Comparison of ENCODE assay signal across 1 cellular context in the genomic region with DNA sequence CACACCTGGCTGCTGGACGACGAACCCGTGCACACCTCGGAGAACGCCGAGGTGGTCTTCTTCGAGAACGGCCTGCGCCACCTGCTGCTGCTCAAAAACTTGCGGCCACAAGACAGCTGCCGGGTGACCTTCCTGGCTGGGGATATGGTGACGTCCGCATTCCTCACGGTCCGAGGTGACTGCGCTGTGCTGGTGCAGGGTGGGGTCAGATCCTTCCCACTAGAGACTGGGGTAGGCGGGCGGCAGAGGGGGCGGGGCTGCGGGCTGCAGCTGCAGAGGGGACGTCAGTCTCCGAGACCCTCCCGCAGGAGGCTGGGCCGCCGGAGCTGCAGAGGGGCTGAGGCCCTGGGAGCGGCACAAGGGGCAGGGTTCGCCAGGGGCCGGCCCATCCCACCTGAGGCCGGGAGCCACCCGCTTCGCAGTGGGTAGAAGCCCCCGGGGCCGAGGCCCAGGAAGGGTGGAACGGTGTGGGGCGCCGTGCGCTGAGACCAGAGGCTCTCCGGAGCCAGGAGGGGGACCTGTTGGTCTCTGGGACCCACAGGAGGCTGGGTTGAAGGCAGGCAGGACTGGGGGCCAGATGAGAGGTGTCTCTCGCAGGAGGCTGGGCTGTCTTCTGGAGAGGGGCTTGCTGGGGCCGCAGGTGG.
TF ChIP-seq lines count a peak whose summit lies in the region.

No MANE protein-coding gene starts in this region.

TF ChIP-seq in GM23338, 12 proteins besides CTCF, POLR2A, EP300 and RAD21 (continued from another document):
- TF ChIP-seq, protein P1, sequence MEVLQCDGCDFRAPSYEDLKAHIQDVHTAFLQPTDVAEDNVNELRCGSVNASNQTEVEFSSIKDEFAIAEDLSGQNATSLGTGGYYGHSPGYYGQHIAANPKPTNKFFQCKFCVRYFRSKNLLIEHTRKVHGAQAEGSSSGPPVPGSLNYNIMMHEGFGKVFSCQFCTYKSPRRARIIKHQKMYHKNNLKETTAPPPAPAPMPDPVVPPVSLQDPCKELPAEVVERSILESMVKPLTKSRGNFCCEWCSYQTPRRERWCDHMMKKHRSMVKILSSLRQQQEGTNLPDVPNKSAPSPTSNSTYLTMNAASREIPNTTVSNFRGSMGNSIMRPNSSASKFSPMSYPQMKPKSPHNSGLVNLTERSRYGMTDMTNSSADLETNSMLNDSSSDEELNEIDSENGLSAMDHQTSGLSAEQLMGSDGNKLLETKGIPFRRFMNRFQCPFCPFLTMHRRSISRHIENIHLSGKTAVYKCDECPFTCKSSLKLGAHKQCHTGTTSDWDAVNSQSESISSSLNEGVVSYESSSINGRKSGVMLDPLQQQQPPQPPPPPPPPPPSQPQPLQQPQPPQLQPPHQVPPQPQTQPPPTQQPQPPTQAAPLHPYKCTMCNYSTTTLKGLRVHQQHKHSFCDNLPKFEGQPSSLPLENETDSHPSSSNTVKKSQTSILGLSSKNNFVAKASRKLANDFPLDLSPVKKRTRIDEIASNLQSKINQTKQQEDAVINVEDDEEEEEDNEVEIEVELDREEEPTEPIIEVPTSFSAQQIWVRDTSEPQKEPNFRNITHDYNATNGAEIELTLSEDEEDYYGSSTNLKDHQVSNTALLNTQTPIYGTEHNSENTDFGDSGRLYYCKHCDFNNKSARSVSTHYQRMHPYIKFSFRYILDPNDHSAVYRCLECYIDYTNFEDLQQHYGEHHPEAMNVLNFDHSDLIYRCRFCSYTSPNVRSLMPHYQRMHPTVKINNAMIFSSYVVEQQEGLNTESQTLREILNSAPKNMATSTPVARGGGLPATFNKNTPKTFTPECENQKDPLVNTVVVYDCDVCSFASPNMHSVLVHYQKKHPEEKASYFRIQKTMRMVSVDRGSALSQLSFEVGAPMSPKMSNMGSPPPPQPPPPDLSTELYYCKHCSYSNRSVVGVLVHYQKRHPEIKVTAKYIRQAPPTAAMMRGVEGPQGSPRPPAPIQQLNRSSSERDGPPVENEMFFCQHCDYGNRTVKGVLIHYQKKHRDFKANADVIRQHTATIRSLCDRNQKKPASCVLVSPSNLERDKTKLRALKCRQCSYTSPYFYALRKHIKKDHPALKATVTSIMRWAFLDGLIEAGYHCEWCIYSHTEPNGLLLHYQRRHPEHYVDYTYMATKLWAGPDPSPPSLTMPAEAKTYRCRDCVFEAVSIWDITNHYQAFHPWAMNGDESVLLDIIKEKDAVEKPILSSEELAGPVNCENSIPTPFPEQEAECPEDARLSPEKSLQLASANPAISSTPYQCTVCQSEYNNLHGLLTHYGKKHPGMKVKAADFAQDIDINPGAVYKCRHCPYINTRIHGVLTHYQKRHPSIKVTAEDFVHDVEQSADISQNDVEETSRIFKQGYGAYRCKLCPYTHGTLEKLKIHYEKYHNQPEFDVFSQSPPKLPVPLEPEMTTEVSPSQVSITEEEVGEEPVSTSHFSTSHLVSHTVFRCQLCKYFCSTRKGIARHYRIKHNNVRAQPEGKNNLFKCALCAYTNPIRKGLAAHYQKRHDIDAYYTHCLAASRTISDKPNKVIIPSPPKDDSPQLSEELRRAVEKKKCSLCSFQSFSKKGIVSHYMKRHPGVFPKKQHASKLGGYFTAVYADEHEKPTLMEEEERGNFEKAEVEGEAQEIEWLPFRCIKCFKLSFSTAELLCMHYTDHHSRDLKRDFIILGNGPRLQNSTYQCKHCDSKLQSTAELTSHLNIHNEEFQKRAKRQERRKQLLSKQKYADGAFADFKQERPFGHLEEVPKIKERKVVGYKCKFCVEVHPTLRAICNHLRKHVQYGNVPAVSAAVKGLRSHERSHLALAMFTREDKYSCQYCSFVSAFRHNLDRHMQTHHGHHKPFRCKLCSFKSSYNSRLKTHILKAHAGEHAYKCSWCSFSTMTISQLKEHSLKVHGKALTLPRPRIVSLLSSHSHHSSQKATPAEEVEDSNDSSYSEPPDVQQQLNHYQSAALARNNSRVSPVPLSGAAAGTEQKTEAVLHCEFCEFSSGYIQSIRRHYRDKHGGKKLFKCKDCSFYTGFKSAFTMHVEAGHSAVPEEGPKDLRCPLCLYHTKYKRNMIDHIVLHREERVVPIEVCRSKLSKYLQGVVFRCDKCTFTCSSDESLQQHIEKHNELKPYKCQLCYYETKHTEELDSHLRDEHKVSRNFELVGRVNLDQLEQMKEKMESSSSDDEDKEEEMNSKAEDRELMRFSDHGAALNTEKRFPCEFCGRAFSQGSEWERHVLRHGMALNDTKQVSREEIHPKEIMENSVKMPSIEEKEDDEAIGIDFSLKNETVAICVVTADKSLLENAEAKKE (CRISPR knock-in tag; IDR thresholded peaks at IDR 0.05) = no peak
- TF ChIP-seq EZH2phosphoT487 (IDR thresholded peaks at IDR 0.05; ENCODE audit: unreplicated experiment) (no peak), ZNF114 (CRISPR knock-in tag; IDR thresholded peaks at IDR 0.05) (no peak), ZNF331 (CRISPR knock-in tag; IDR thresholded peaks at IDR 0.05; ENCODE audit: low read depth) (no peak)
TF ChIP-seq in GM23338: peak in this region for 0.
